In the genomic region with DNA sequence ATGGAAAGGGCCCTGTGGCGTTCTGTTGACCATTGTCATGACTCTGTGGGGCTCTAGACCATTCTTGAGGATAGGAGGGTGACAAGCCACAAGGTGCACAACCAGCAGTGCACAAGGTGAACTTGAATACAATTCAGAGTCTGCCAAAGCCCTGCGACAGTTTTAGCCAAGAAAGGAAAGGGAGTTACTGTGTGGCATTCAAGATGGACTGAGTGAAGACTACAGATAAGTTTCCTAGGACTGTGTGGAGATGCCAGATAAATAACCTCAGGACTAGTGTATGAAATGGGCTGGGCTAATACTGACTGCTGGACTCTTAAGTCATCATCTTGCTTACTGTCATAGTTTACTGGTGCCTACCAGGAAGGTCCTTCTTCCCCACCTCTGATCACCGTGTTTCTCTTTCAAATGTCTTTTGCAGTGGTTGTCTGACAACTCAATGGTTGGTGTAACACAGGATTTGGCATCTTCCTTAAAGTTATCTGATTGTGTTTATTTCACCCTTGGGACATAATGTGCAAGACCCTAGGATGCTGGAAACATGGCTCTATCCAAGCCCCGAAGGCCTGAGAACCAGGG, we compare ENCODE assay signal across 18 cellular contexts. TPM values are rescaled to one million over a fixed set of nuclear protein-coding genes. Genes with fewer than 3 reads are reported as not detected.
DNase-seq lines count a peak whose midpoint lies in the region; ATAC-seq, FAIRE-seq and TF ChIP-seq lines count a peak whose summit lies in the region.
"Had no signal": no experiment of that assay in that cellular context is flagged by ENCODE, and none has a peak within 500 bp of the region (broad histone marks: within the 10 kb centered on the region; RNA-seq: fewer than 3 reads in every experiment).

No MANE protein-coding gene starts in this region.

- H3K14ac ChIP-seq in H9 (ENCODE audit: insufficient read depth, low read length): no peak overlapping the region

- no peak overlapping the region for H2BK12ac ChIP-seq in H9 (ENCODE audit: insufficient read length, low read depth, low read length)

- H4K91ac ChIP-seq in H9 (ENCODE audit: insufficient read length, low read depth, low read length): no peak overlapping the region

- TF ChIP-seq CTCF in H9 (conservative IDR thresholded peaks at IDR 0.05): no peak; the same call in 2 of the 3 replicates
- peak in 2 of 3 experiments; percentile 17 to 27; a peak in 2 of 6 replicates for TF ChIP-seq CTCF in K562 (IDR thresholded peaks at IDR 0.05 in 2 of 3, conservative IDR thresholded peaks at IDR 0.05 in 1 of 3; ENCODE audit: insufficient read depth in 2 of 3, low read depth in 1 of 3, low read length in 3 of 3)
- no peak for TF ChIP-seq CTCF in osteocyte (IDR thresholded peaks at IDR 0.05)

- H3K4me1 ChIP-seq in H9 (ENCODE audit: insufficient read depth, low read length) (no peaks in the 10 kb centered on the region), K562 (replicated peaks in 1 of 2; ENCODE audit: control insufficient read depth in 2 of 2, insufficient read depth in 2 of 2, low read length in 2 of 2) (peaks cover 10 to 21% of the 10 kb centered on the region in 2 experiments)
- H3K4me1 ChIP-seq: A549, BE2C, Caco-2 had no signal

- H3K9me3 Mint-ChIP-seq in H9: no peaks in the 10 kb centered on the region
- H3K9me3 Mint-ChIP-seq in osteocyte (ENCODE audit: unreplicated experiment): no peaks in the 10 kb centered on the region
- H3K9me3 Mint-ChIP-seq: CD14-positive monocyte; CD8-positive, alpha-beta T cell had no signal

- TF ChIP-seq EP300 in K562 (IDR thresholded peaks at IDR 0.05; ENCODE audit: low read length): peak; percentile 97

- FAIRE-seq in K562 (lab: Jason Lieb, UNC): peak; percentile 91
- FAIRE-seq: A549, H54 had no signal

- no peak overlapping the region for H2BK120ac ChIP-seq in H9 (ENCODE audit: low read depth, low read length, poor library complexity, severe bottlenecking)

- H3K79me2 ChIP-seq in H9 (ENCODE audit: insufficient read depth, low read length) (no peaks in the 10 kb centered on the region), K562 (ENCODE audit: control insufficient read depth, insufficient read depth, low read length) (no peaks in the 10 kb centered on the region)

- intact Hi-C loops in K562 (cut with micrococcal nuclease): loop anchor here (10.0 kb wide), 1 partner anchor 262 kb away; no protein-coding TSS in a partner anchor
- intact Hi-C loops in left colon (cut with DNase I, micrococcal nuclease): loop anchor here in 1 of 2 donors (5.0 kb wide), 1 partner anchor 54 kb away; no protein-coding TSS in a partner anchor

- H3K36me3 ChIP-seq in K562 (ENCODE audit: control insufficient read depth, insufficient read depth, low read length): no peaks in the 10 kb centered on the region
- H3K36me3 ChIP-seq: BE2C had no signal

- no peak overlapping the region for H2BK15ac ChIP-seq in H9 (ENCODE audit: low read depth, low read length)

- H2BK5ac ChIP-seq in H9 (ENCODE audit: insufficient read length, low read length): no peak overlapping the region

- H2BK20ac ChIP-seq in H9 (ENCODE audit: low read depth, low read length, poor library complexity, severe bottlenecking): no peak overlapping the region

- no peak overlapping the region for H2AFZ ChIP-seq in H9 (ENCODE audit: low read length)
- H2AFZ ChIP-seq in K562 (ENCODE audit: low read depth, low read length): no peak overlapping the region; the same call in 1 of the 2 replicates
- H2AFZ ChIP-seq: GM23248 had no signal

- no peak overlapping the region for H4K8ac ChIP-seq in H9 (replicated peaks; ENCODE audit: insufficient read length, low read depth, low read length)

- H3K9me3 ChIP-seq in H9 (ENCODE audit: control insufficient read depth, low read depth, low read length): no peaks in the 10 kb centered on the region
- H3K9me3 ChIP-seq in K562 (replicated peaks; ENCODE audit: control insufficient read depth, insufficient read depth, low read depth, low read length): no peaks in the 10 kb centered on the region
- H3K9me3 ChIP-seq: A549, BE2C, Caco-2 had no signal

- POLR2A ChIA-PET in K562 (lab: Yijun Ruan, JAX): no interaction called here

- H3K23ac ChIP-seq in H9 (ENCODE audit: insufficient read length, low read depth, low read length): peak overlapping the region; percentile 26

- H4K5ac ChIP-seq in H9 (ENCODE audit: insufficient read length, low read depth, low read length): no peak overlapping the region

- DNase-seq in H9: no peak
- DNase-seq in OCI-M2 (lab: John Stamatoyannopoulos, UW; ENCODE audit: unreplicated experiment): peak; percentile 23
- peak; percentile 58 to 88 (median 74) for DNase-seq in K562 (ENCODE audit: extremely low read depth in 1 of 4, low spot score in 3 of 4)
- peak; percentile 49 for DNase-seq in osteocyte (ENCODE audit: extremely low spot score, unreplicated experiment)
- no peak for DNase-seq in activated naive CD4-positive, alpha-beta T cell (lab: John Stamatoyannopoulos, UW)
- no peak for DNase-seq in left colon
- DNase-seq: BE2C; Caco-2; CD8-positive, alpha-beta T cell; DMS53; GF-D8; IMR-90 had no signal

- peak; percentile 6 to 23; a peak in 1 of 4 replicates for TF ChIP-seq RAD21 in K562 (CRISPR knock-in tag; conservative IDR thresholded peaks at IDR 0.05 in 1 of 2, IDR thresholded peaks at IDR 0.05 in 1 of 2)

- in situ Hi-C loops in K562 (cut with MboI): no loop called here

- H3K23me2 ChIP-seq in H9 (ENCODE audit: insufficient read length, low read depth, low read length, poor library complexity, severe bottlenecking): no peaks in the 10 kb centered on the region

- BruUV-seq in K562 (replicated peaks; lab: Mats Ljungman, UMichigan): no TSS peak

- H3K27me3 ChIP-seq in H9 (ENCODE audit: insufficient read depth, low read length) (no peaks in the 10 kb centered on the region), K562 (ENCODE audit: control insufficient read depth in 2 of 2, insufficient read depth in 2 of 2, low read length in 2 of 2) (no peaks in the 10 kb centered on the region; a peak in 2 of 5 replicates)
- H3K27me3 ChIP-seq: BE2C had no signal

- no peak overlapping the region for H3K4me3 ChIP-seq in K562
- H3K4me3 ChIP-seq: A549, GM23248 had no signal

- no peak overlapping the region for H3K18ac ChIP-seq in H9 (ENCODE audit: insufficient read length, low read depth, low read length)

- H3K27me3 Mint-ChIP-seq in H9 (ENCODE audit: low read depth) (peaks cover 8% of the 10 kb centered on the region), osteocyte (ENCODE audit: unreplicated experiment) (peaks cover 33% of the 10 kb centered on the region)

- H3K4me3 Mint-ChIP-seq in H9: no peak overlapping the region
- H3K4me3 Mint-ChIP-seq in osteocyte (ENCODE audit: unreplicated experiment): no peak overlapping the region
- H3K4me3 Mint-ChIP-seq: CD14-positive monocyte; CD8-positive, alpha-beta T cell had no signal

- no peak for TF ChIP-seq POLR2A in K562 (conservative IDR thresholded peaks at IDR 0.05)

- H3K4me2 ChIP-seq in H9 (ENCODE audit: insufficient read depth, insufficient read length, low read length): no peak overlapping the region
- H3K4me2 ChIP-seq in K562 (ENCODE audit: insufficient read depth, low read length): peak overlapping the region; percentile 56
- H3K4me2 ChIP-seq: A549 had no signal

- no peaks in the 10 kb centered on the region for H3K36me3 Mint-ChIP-seq in H9 (ENCODE audit: insufficient read depth in 1 of 3, low read depth in 3 of 3)
- no peaks in the 10 kb centered on the region for H3K36me3 Mint-ChIP-seq in osteocyte (ENCODE audit: unreplicated experiment)
- H3K36me3 Mint-ChIP-seq: CD14-positive monocyte; CD8-positive, alpha-beta T cell had no signal

- ATAC-seq in K562: peak; percentile 92
- no peak for ATAC-seq in GM21367 (IDR thresholded peaks at IDR 0.05; ENCODE audit: unreplicated experiment)
- ATAC-seq in left colon: no peak
- ATAC-seq: A549; CD8-positive, alpha-beta T cell had no signal

- no peak overlapping the region for H3T11ph ChIP-seq in H9 (ENCODE audit: low read length)

- no peak overlapping the region for H3K56ac ChIP-seq in H9 (ENCODE audit: insufficient read length, low read depth, low read length)

- H4K20me1 ChIP-seq in H9 (ENCODE audit: control insufficient read depth, insufficient read depth, insufficient read length): no peaks in the 10 kb centered on the region
- no peaks in the 10 kb centered on the region for H4K20me1 ChIP-seq in K562 (replicated peaks; ENCODE audit: control insufficient read depth, insufficient read depth, low read length)

- WGBS in H9 (ENCODE audit: extremely low coverage, insufficient read length, low lambda C conversion rate): no CpG with 5 or more reads among the region's 4 CpGs
- 5% methylated on average over 4 of the region's 4 CpGs for WGBS in K562 (ENCODE audit: insufficient coverage, low coverage, missing lambda C conversion rate)

- H3K27ac Mint-ChIP-seq in H9 (no peak overlapping the region; a peak in 1 of 7 replicates), osteocyte (ENCODE audit: unreplicated experiment) (no peak overlapping the region)
- H3K27ac Mint-ChIP-seq: CD14-positive monocyte; CD8-positive, alpha-beta T cell had no signal

- no peaks in the 10 kb centered on the region for H3K79me1 ChIP-seq in H9 (ENCODE audit: insufficient read depth, low read depth, low read length, poor library complexity, severe bottlenecking)

- H3K27ac ChIP-seq in H9 (ENCODE audit: insufficient read length, low read depth, low read length): no peak overlapping the region
- H3K27ac ChIP-seq in K562 (ENCODE audit: extremely low read depth, low read depth, low read length): peak overlapping the region; percentile 2; the same call in 2 of the 3 replicates
- H3K27ac ChIP-seq: A549, GM23248 had no signal

- no peak overlapping the region for H2AK5ac ChIP-seq in H9 (ENCODE audit: insufficient read length, low read length)

- no peaks in the 10 kb centered on the region for H3K9me1 ChIP-seq in K562 (ENCODE audit: control insufficient read depth, insufficient read depth, low read length)

- no peak overlapping the region for H3K4ac ChIP-seq in H9 (ENCODE audit: low read depth, low read length)

- CTCF ChIA-PET in K562 (lab: Yijun Ruan, JAX; ENCODE audit: low intra/inter-chr PET ratio): interaction anchor here (1.0 kb wide), 1 partner anchor 54 kb away, joined by 3 read pairs; no protein-coding TSS in a partner anchor

- H3K9ac ChIP-seq in H9 (ENCODE audit: extremely low read depth, insufficient read length, low read length): no peak overlapping the region
- no peak overlapping the region for H3K9ac ChIP-seq in K562 (ENCODE audit: insufficient read depth in 1 of 2, low read depth in 2 of 2, low read length in 2 of 2)
- H3K9ac ChIP-seq: GM23248 had no signal

- H3K4me1 Mint-ChIP-seq in H9 (peaks cover under 1 to 4% of the 10 kb centered on the region in 2 experiments; a peak in 2 of 4 replicates), osteocyte (ENCODE audit: unreplicated experiment) (peaks cover 2% of the 10 kb centered on the region)

RNA-seq across cellular contexts. Expression of a gene that starts 27.4 kb away (rescaled TPM):
- 0.13 TPM in 1 of 2 replicates, not detected in the other for total RNA-seq in H9 (2021)
- 2.1 and 2.5 TPM in 2 replicates for total RNA-seq in K562 (2011; cell fraction: chromatin; rRNA removed; ENCODE audit: low replicate concordance)
- 1.7 and 2.2 TPM in 2 replicates for total RNA-seq in K562 (2011; cell fraction: nucleolus; rRNA removed)
- total RNA-seq in K562 (2011; cell fraction: nucleoplasm; rRNA removed): 1.5 and 3.8 TPM in 2 replicates
- total RNA-seq in K562 (2014; rRNA removed): 0.08 and 0.32 TPM in 2 replicates
- total RNA-seq in K562 (2014; rRNA removed; fragmentation: Illumina TruSeq; extraction: Trizol): 0.29 TPM in 2 replicates
- 0.15 TPM in 1 of 2 replicates, not detected in the other for total RNA-seq in K562 (2015; rRNA removed; fragmentation: Illumina TruSeq; extraction: Trizol)
- 0.69 and 0.85 TPM in 2 replicates for total RNA-seq in K562 (2021)
- 0.57 and 0.74 TPM in 2 replicates for polyA plus RNA-seq in K562 (2011; rRNA removed)
- 0.25 and 0.41 TPM in 2 replicates for polyA plus RNA-seq in K562 (2011; cell fraction: cytosol; rRNA removed)
- 0.72 and 0.75 TPM in 2 replicates for polyA plus RNA-seq in K562 (2011; cell fraction: nucleus; rRNA removed)
- 0.29 and 0.62 TPM in 2 replicates for polyA plus RNA-seq in K562 (2012)
- polyA plus RNA-seq in K562 (2014; fragmentation: Illumina TruSeq; extraction: Trizol): 0.15 and 0.39 TPM in 2 replicates
- polyA plus RNA-seq in K562 (2014; fragmentation: Nextera tagmentation; extraction: Ambion mirVana): under 1 TPM; 0.03 to 0.21 TPM
- 0.07 and 0.11 TPM in 2 replicates for polyA plus RNA-seq in K562 (2014; rRNA removed)
- 0.84 and 1.3 TPM in 2 replicates for polyA minus RNA-seq in K562 (2011; rRNA and poly(A)+ RNA removed)
- polyA minus RNA-seq in K562 (2011; cell fraction: cytosol; rRNA and poly(A)+ RNA removed): 0.57 TPM in 1 of 2 replicates, not detected in the other
- 0.40 and 1.1 TPM in 2 replicates for polyA minus RNA-seq in K562 (2011; cell fraction: nucleus; rRNA and poly(A)+ RNA removed)
- total RNA-seq in osteocyte: 0.19 and 0.24 TPM in 2 replicates
- 1 to 10 TPM; 4.9 to 6.3 TPM for total RNA-seq in left colon
- total RNA-seq: IMR-90 had no signal
- polyA plus RNA-seq: CD14-positive monocyte had no signal

RNA-seq across cellular contexts. Expression of a gene that starts 32.3 kb away (rescaled TPM):
- 77.6 and 84.2 TPM in 2 replicates for total RNA-seq in H9 (2021)
- 16.0 and 47.0 TPM in 2 replicates for total RNA-seq in K562 (2011; cell fraction: chromatin; rRNA removed; ENCODE audit: low replicate concordance)
- total RNA-seq in K562 (2011; cell fraction: nucleolus; rRNA removed): 14.0 and 19.1 TPM in 2 replicates
- total RNA-seq in K562 (2011; cell fraction: nucleoplasm; rRNA removed): 44.3 and 95.3 TPM in 2 replicates
- 136 and 165 TPM in 2 replicates for total RNA-seq in K562 (2014; rRNA removed)
- 333 and 382 TPM in 2 replicates for total RNA-seq in K562 (2014; rRNA removed; fragmentation: Illumina TruSeq; extraction: Trizol)
- total RNA-seq in K562 (2015; rRNA removed; fragmentation: Illumina TruSeq; extraction: Trizol): 257 and 291 TPM in 2 replicates
- total RNA-seq in K562 (2021): 183 and 189 TPM in 2 replicates
- 218 and 362 TPM in 2 replicates for polyA plus RNA-seq in K562 (2011; rRNA removed)
- polyA plus RNA-seq in K562 (2011; cell fraction: cytosol; rRNA removed): 45.6 and 124 TPM in 2 replicates
- 25.3 and 53.9 TPM in 2 replicates for polyA plus RNA-seq in K562 (2011; cell fraction: nucleus; rRNA removed)
- 198 and 327 TPM in 2 replicates for polyA plus RNA-seq in K562 (2012)
- 369 and 398 TPM in 2 replicates for polyA plus RNA-seq in K562 (2014; fragmentation: Illumina TruSeq; extraction: Trizol)
- polyA plus RNA-seq in K562 (2014; fragmentation: Nextera tagmentation; extraction: Ambion mirVana): 1,000 to 10,000 TPM; 1,116 to 1,185 TPM
- polyA plus RNA-seq in K562 (2014; rRNA removed): 331 and 362 TPM in 2 replicates
- polyA minus RNA-seq in K562 (2011; rRNA and poly(A)+ RNA removed): 172 and 181 TPM in 2 replicates
- polyA minus RNA-seq in K562 (2011; cell fraction: cytosol; rRNA and poly(A)+ RNA removed): 59.9 and 87.1 TPM in 2 replicates
- polyA minus RNA-seq in K562 (2011; cell fraction: nucleus; rRNA and poly(A)+ RNA removed): 14.8 and 26.3 TPM in 2 replicates
- total RNA-seq in osteocyte: 63.8 and 66.1 TPM in 2 replicates
- 100 to 1,000 TPM; 376 to 377 TPM for total RNA-seq in left colon

RNA-seq across cellular contexts. Expression of a gene that starts 39.0 kb away (rescaled TPM):
- not detected in 2 replicates for total RNA-seq in H9 (2021)
- total RNA-seq in K562 (2011; cell fraction: chromatin; rRNA removed; ENCODE audit: low replicate concordance): not detected in 2 replicates
- not detected in 2 replicates for total RNA-seq in K562 (2011; cell fraction: nucleolus; rRNA removed)
- total RNA-seq in K562 (2011; cell fraction: nucleoplasm; rRNA removed): not detected in 2 replicates
- not detected in 2 replicates for total RNA-seq in K562 (2014; rRNA removed)
- not detected in 2 replicates for total RNA-seq in K562 (2014; rRNA removed; fragmentation: Illumina TruSeq; extraction: Trizol)
- not detected in 2 replicates for total RNA-seq in K562 (2015; rRNA removed; fragmentation: Illumina TruSeq; extraction: Trizol)
- 0.04 and 0.13 TPM in 2 replicates for total RNA-seq in K562 (2021)
- polyA plus RNA-seq in K562 (2011; rRNA removed): not detected in 2 replicates
- not detected in 2 replicates for polyA plus RNA-seq in K562 (2011; cell fraction: cytosol; rRNA removed)
- not detected in 2 replicates for polyA plus RNA-seq in K562 (2011; cell fraction: nucleus; rRNA removed)
- not detected in 2 replicates for polyA plus RNA-seq in K562 (2012)
- polyA plus RNA-seq in K562 (2014; fragmentation: Illumina TruSeq; extraction: Trizol): not detected in 2 replicates
- not detected for polyA plus RNA-seq in K562 (2014; fragmentation: Nextera tagmentation; extraction: Ambion mirVana)
- not detected in 2 replicates for polyA plus RNA-seq in K562 (2014; rRNA removed)
- not detected in 2 replicates for polyA minus RNA-seq in K562 (2011; rRNA and poly(A)+ RNA removed)
- polyA minus RNA-seq in K562 (2011; cell fraction: cytosol; rRNA and poly(A)+ RNA removed): not detected in 2 replicates
- not detected in 2 replicates for polyA minus RNA-seq in K562 (2011; cell fraction: nucleus; rRNA and poly(A)+ RNA removed)
- total RNA-seq in osteocyte: not detected in 2 replicates
- total RNA-seq in left colon: not detected
- total RNA-seq: Caco-2; CD8-positive, alpha-beta T cell; GM23248; IMR-90 had no signal
- polyA plus RNA-seq: A549, AG04450, CD14-positive monocyte, GM23248, IMR-90 had no signal

Comparison
In these comparisons a context has a peak if more than half of its experiments do, and no peak if none do; other contexts are left out.
1. DNase-seq: peak in OCI-M2 (single experiment), K562 (4 of 4) and osteocyte (single experiment); none in H9 (single experiment), activated naive CD4-positive, alpha-beta T cell (0 of 4) and left colon (0 of 2).
2. CTCF ChIP-seq: peak in K562 (2 of 3); none in H9 (single experiment) and osteocyte (single experiment).